ENCODE assay signal across 8 cellular contexts in the genomic region with DNA sequence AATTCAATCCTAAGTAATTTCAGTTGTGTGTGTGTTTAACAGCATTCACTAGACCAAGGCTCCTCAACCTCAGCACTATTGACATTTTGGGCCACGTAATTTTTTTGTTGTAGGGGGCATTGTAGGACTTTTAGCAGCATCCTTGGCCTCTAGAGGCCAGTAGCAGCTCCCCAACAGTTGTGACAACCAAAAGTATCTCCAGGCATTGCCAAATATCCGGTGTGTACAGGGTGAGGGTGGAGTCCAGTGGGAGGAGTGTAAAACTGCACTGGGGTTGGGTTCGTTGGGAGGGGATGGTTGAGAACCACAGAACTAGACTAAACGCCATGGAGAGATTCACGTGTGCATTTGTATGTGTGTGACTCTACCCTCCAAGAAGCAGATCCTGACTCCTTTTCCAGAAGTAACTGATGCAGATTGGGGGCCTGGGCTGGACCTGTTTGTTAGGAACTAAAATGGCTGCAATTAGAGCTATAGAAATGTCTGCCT. TPM values are rescaled to one million over a fixed set of nuclear protein-coding genes. Genes with fewer than 3 reads are reported as not detected.
DNase-seq lines count a peak whose midpoint lies in the region; ATAC-seq and TF ChIP-seq lines count a peak whose summit lies in the region.

No MANE protein-coding gene starts in this region.

- TF ChIP-seq CTCF in chondrocyte (IDR thresholded peaks at IDR 0.05) (peak; percentile 54), neural crest cell (conservative IDR thresholded peaks at IDR 0.05) (peak; percentile 34), testis (IDR thresholded peaks at IDR 0.05) (no peak)

- peaks cover 9% of the 10 kb centered on the region for H3K27me3 Mint-ChIP-seq in CD4-positive, CD25-positive, alpha-beta regulatory T cell
- H3K27me3 Mint-ChIP-seq in chondrocyte (ENCODE audit: low read depth) (no peaks in the 10 kb centered on the region), neural crest cell (ENCODE audit: low read depth) (no peaks in the 10 kb centered on the region)

- peaks cover 16% of the 10 kb centered on the region for H3K4me1 ChIP-seq in CD4-positive, CD25-positive, alpha-beta regulatory T cell (ENCODE audit: control insufficient read depth, insufficient read depth, low read length, poor library complexity, severe bottlenecking)
- no peaks in the 10 kb centered on the region for H3K4me1 ChIP-seq in testis

- no peaks in the 10 kb centered on the region for H3K27me3 ChIP-seq in CD4-positive, CD25-positive, alpha-beta regulatory T cell (ENCODE audit: control insufficient read depth, insufficient read depth, low read length)
- H3K27me3 ChIP-seq in testis, result no peaks in the 10 kb centered on the region

- no peak overlapping the region for H3K4me3 ChIP-seq in CD4-positive, CD25-positive, alpha-beta regulatory T cell (ENCODE audit: low read depth, low read length)
- no peak overlapping the region for H3K4me3 ChIP-seq in testis

- no peaks in the 10 kb centered on the region for H3K9me3 Mint-ChIP-seq in CD4-positive, CD25-positive, alpha-beta regulatory T cell
- no peaks in the 10 kb centered on the region for H3K9me3 Mint-ChIP-seq in chondrocyte (ENCODE audit: low read depth)
- no peaks in the 10 kb centered on the region for H3K9me3 Mint-ChIP-seq in neural crest cell

- H3K36me3 ChIP-seq in CD4-positive, CD25-positive, alpha-beta regulatory T cell (ENCODE audit: control insufficient read depth, insufficient read depth, low read length), result no peaks in the 10 kb centered on the region
- no peaks in the 10 kb centered on the region for H3K36me3 ChIP-seq in testis (ENCODE audit: low read depth, missing control alignments)

- WGBS in testis, 2 donors, result 53 to 62% methylated on average over 5 of the region's 5 CpGs

- H3K4me3 Mint-ChIP-seq in CD4-positive, CD25-positive, alpha-beta regulatory T cell, result peak overlapping the region in 3 of 4 donors; percentile 5 to 12 (median 9)
- H3K4me3 Mint-ChIP-seq in chondrocyte (ENCODE audit: unreplicated experiment) (no peak overlapping the region), neural crest cell (no peak overlapping the region)

- intact Hi-C loops in testis (cut with DNase I; ENCODE audit: low total_unique reads), result no loop called here

- peak; percentile 88 to 97 for ATAC-seq in CD4-positive, CD25-positive, alpha-beta regulatory T cell (ENCODE audit: low read depth in 2 of 2)
- peak; percentile 76 for ATAC-seq in GM19351 (IDR thresholded peaks at IDR 0.05; ENCODE audit: unreplicated experiment)

- H3K4me1 Mint-ChIP-seq in CD4-positive, CD25-positive, alpha-beta regulatory T cell, result peaks cover 12 to 18% (median 15%) of the 10 kb centered on the region in 4 donors
- H3K4me1 Mint-ChIP-seq in chondrocyte (ENCODE audit: low read depth) (peaks cover 4% of the 10 kb centered on the region), neural crest cell (peaks cover 5% of the 10 kb centered on the region)

- H3K27ac Mint-ChIP-seq in CD4-positive, CD25-positive, alpha-beta regulatory T cell, result peak overlapping the region in 2 of 3 donors; percentile 22 to 60
- no peak overlapping the region for H3K27ac Mint-ChIP-seq in chondrocyte (ENCODE audit: unreplicated experiment)
- no peak overlapping the region for H3K27ac Mint-ChIP-seq in neural crest cell (ENCODE audit: unreplicated experiment)

- no peak overlapping the region for H3K27ac ChIP-seq in CD4-positive, CD25-positive, alpha-beta regulatory T cell (ENCODE audit: insufficient read depth, low read length, poor library complexity, severe bottlenecking)
- H3K27ac ChIP-seq in testis, result no peak overlapping the region

- DNase-seq in CD4-positive, CD25-positive, alpha-beta regulatory T cell, result peak; percentile 27 to 87 (median 61)
- DNase-seq in HuH-7 (ENCODE audit: low spot score) (peak; percentile 89), T-helper 22 cell (ENCODE audit: low read depth) (peak; percentile 31), chondrocyte (ENCODE audit: low spot score) (no peak), neural crest cell (ENCODE audit: low read depth, low spot score) (no peak), testis (no peak), HK-2 (ENCODE audit: unreplicated experiment) (no peak)

- no peak for TF ChIP-seq POLR2A in testis (IDR thresholded peaks at IDR 0.05)

- H3K9me3 ChIP-seq in CD4-positive, CD25-positive, alpha-beta regulatory T cell (ENCODE audit: control insufficient read depth in 2 of 2, low read length in 2 of 2), result no peaks in the 10 kb centered on the region
- H3K9me3 ChIP-seq in testis, result no peaks in the 10 kb centered on the region

- H3K36me3 Mint-ChIP-seq in CD4-positive, CD25-positive, alpha-beta regulatory T cell, result no peaks in the 10 kb centered on the region
- H3K36me3 Mint-ChIP-seq in chondrocyte (ENCODE audit: low read depth), result no peaks in the 10 kb centered on the region
- H3K36me3 Mint-ChIP-seq in neural crest cell (ENCODE audit: low read depth), result no peaks in the 10 kb centered on the region

RNA-seq across cellular contexts. Expression of a gene that starts 5.9 kb away (rescaled TPM):
- 111 TPM for total RNA-seq in CD4-positive, CD25-positive, alpha-beta regulatory T cell
- polyA plus RNA-seq in CD4-positive, CD25-positive, alpha-beta regulatory T cell, result 10 to 100 TPM in 1 of 4 donors, 1 to 10 TPM in 3; 6.0 to 11.3 (median 7.8) TPM
- 35.9 to 40.7 TPM (median 36.2 TPM) in 3 replicates for total RNA-seq in chondrocyte
- total RNA-seq in neural crest cell, result 56.5 and 57.7 TPM in 2 replicates
- 10 to 100 TPM; 53.5 to 83.2 TPM for total RNA-seq in testis
- 56.6 TPM for polyA plus RNA-seq in testis (ENCODE audit: insufficient read depth, low read depth, low replicate concordance)

Comparison
In these comparisons a context has a peak if more than half of its experiments do, and no peak if none do; other contexts are left out.
1. DNase-seq: peak in CD4-positive, CD25-positive, alpha-beta regulatory T cell (3 of 3), HuH-7 (single experiment) and T-helper 22 cell (single experiment); none in chondrocyte (single experiment), neural crest cell (single experiment), testis (single experiment) and HK-2 (single experiment).
2. H3K27ac Mint-ChIP-seq: peak in CD4-positive, CD25-positive, alpha-beta regulatory T cell (2 of 3); none in chondrocyte (single experiment) and neural crest cell (single experiment).
3. H3K4me3 Mint-ChIP-seq: peak in CD4-positive, CD25-positive, alpha-beta regulatory T cell (3 of 4); none in chondrocyte (single experiment) and neural crest cell (single experiment).
4. CTCF ChIP-seq: peak in chondrocyte (single experiment) and neural crest cell (single experiment); none in testis (0 of 3).